ENCODE assay signal across 20 cellular contexts in the genomic region with DNA sequence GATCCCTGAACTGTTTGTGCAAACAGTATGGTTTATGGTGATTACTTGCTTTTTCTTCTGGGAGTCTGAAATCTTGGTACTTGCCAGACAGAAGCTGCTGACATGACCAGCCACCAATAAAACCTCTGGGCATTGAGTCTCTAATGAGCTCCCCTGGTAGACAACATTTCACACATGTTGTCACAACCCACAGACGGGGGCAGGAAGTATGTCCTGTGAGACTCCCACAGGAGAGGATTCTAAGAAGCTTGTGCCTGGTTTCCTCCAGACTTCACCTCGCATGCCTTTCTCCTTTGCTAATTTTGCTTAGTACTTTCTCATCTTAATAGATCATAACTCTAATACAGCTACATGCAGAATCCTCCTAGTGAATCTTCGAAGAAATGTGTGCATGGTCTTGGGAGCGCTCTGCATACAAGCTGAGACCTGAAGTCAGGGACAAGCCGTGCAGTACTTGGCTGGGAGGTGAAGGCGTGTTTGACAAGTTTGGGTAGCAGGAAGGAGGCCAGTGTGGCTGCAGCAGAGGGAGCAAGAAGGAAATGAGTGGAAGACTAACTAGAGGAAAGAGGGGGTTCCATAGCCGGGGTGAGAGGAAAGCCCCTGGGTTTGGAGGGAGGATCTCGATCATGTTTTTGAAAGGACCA. TPM values are rescaled to one million over a fixed set of nuclear protein-coding genes. Genes with fewer than 3 reads are reported as not detected.
A peak's percentile ranks its signal among the peaks of the same experiment; 100 is the strongest.
DNase-seq lines count a peak whose midpoint lies in the region; ATAC-seq, FAIRE-seq and TF ChIP-seq lines count a peak whose summit lies in the region.
"Had no signal": no experiment of that assay in that cellular context is flagged by ENCODE, and none has a peak within 500 bp of the region (broad histone marks: within the 10 kb centered on the region; RNA-seq: fewer than 3 reads in every experiment).

No MANE protein-coding gene starts in this region.

- H3K79me2 ChIP-seq in DND-41 (ENCODE audit: insufficient read depth, low read length) (no peaks in the 10 kb centered on the region), GM12878 (ENCODE audit: control insufficient read depth, insufficient read depth, low read length) (no peaks in the 10 kb centered on the region)

- no peak overlapping the region for H2AFZ ChIP-seq in DND-41 (ENCODE audit: low read depth, low read length)
- no peak overlapping the region for H2AFZ ChIP-seq in GM12878 (ENCODE audit: control insufficient read depth, low read depth, low read length)

- H3K4me1 ChIP-seq in DND-41 (ENCODE audit: insufficient read depth, low read length) (peaks cover 12% of the 10 kb centered on the region), GM12878 (ENCODE audit: control insufficient read depth, insufficient read depth, low read length) (peaks cover 6% of the 10 kb centered on the region)

- H3K4me3 ChIP-seq in DND-41 (ENCODE audit: low read depth in 1 of 2, low read length in 2 of 2) (no peak overlapping the region), GM12878 (no peak overlapping the region)
- H3K4me3 ChIP-seq: mucosa of descending colon, pancreas had no signal

- intact Hi-C loops in GM12878 (cut with micrococcal nuclease; ENCODE audit: unreplicated experiment): no loop called here
- intact Hi-C loops in left colon (cut with DNase I, micrococcal nuclease): no loop called here

- TF ChIP-seq CTCF in DND-41 (IDR thresholded peaks at IDR 0.05; ENCODE audit: borderline replicate concordance, extremely low read depth, low read length, poor library complexity, severe bottlenecking) (no peak), GM12878 (IDR thresholded peaks at IDR 0.05 in 2 of 3, conservative IDR thresholded peaks at IDR 0.05 in 1 of 3; ENCODE audit: control insufficient read depth in 2 of 3, extremely low read depth in 1 of 3, insufficient read depth in 1 of 3, low read depth in 3 of 3, low read length in 3 of 3) (no peak)

- H3K4me2 ChIP-seq in DND-41 (ENCODE audit: insufficient read depth, low read length) (no peak overlapping the region), GM12878 (ENCODE audit: control insufficient read depth, insufficient read depth) (no peak overlapping the region)

- TF ChIP-seq RAD21 in GM12878 (IDR thresholded peaks at IDR 0.05; ENCODE audit: insufficient read depth, low read depth, low read length): no peak

- 38% methylated on average over 8 of the region's 8 CpGs for WGBS in GM12878 (ENCODE audit: insufficient coverage, insufficient replicate concordance, low lambda C conversion rate, missing lambda C conversion rate)

- H4K20me1 ChIP-seq in DND-41 (ENCODE audit: insufficient read depth, low read length): no peaks in the 10 kb centered on the region
- H4K20me1 ChIP-seq in GM12878 (ENCODE audit: control insufficient read depth, insufficient read depth): no peaks in the 10 kb centered on the region

- no peak for TF ChIP-seq EP300 in GM12878 (IDR thresholded peaks at IDR 0.05; ENCODE audit: borderline replicate concordance in 1 of 2, control insufficient read depth in 1 of 2, low read depth in 2 of 2, low read length in 2 of 2)

- FAIRE-seq in GM12878 (lab: Jason Lieb, UNC): no peak
- FAIRE-seq: endothelial cell of umbilical vein, GM12891, pancreas, small intestine had no signal

- TF ChIP-seq POLR2A in GM12878 (IDR thresholded peaks at IDR 0.05; ENCODE audit: low read depth, low read length): no peak
- TF ChIP-seq POLR2A in erythroblast (IDR thresholded peaks at IDR 0.05; ENCODE audit: low read length): no peak

- POLR2A ChIA-PET in GM12878 (lab: Charles Lee): interaction anchor here (1.0 to 1.4 kb wide), 2 partner anchors 16 to 88 kb away, joined by 3 read pairs; no protein-coding TSS in a partner anchor

- H3K27me3 ChIP-seq in DND-41 (ENCODE audit: insufficient read depth, low read length, poor library complexity) (no peaks in the 10 kb centered on the region), GM12878 (replicated peaks in 1 of 2; ENCODE audit: control insufficient read depth in 2 of 2, insufficient read depth in 2 of 2, low read length in 1 of 2) (no peaks in the 10 kb centered on the region)
- H3K27me3 ChIP-seq: heart right ventricle, pancreas had no signal

- H3K36me3 ChIP-seq in DND-41 (ENCODE audit: insufficient read depth, low read length): no peaks in the 10 kb centered on the region
- no peaks in the 10 kb centered on the region for H3K36me3 ChIP-seq in GM12878 (ENCODE audit: control insufficient read depth in 2 of 2, insufficient read depth in 2 of 2, low read length in 1 of 2)
- H3K36me3 ChIP-seq: heart right ventricle, pancreas had no signal

- CTCF ChIA-PET in GM12878 (lab: Yijun Ruan, JAX): interaction anchor here (0.6 to 1.7 kb wide), 2 partner anchors 10 to 16 kb away, joined by 3 to 5 read pairs; no protein-coding TSS in a partner anchor

- H3K9ac ChIP-seq in DND-41 (ENCODE audit: low read depth, low read length): no peak overlapping the region
- no peak overlapping the region for H3K9ac ChIP-seq in GM12878 (ENCODE audit: control insufficient read depth, insufficient read depth, low read length)

- RAD21 ChIA-PET in GM12878 (lab: Charles Lee; ENCODE audit: unreplicated experiment): no interaction called here

- DNase-seq in DND-41: peak; percentile 43
- DNase-seq in Kasumi-1 (lab: John Stamatoyannopoulos, UW): peak; percentile 78 to 81
- DNase-seq in GM12878 (ENCODE audit: low read depth, low spot score): no peak
- DNase-seq in left colon: no peak
- no peak for DNase-seq in stimulated activated naive CD4-positive, alpha-beta T cell (lab: John Stamatoyannopoulos, UW)
- DNase-seq in germinal center (ENCODE audit: low spot score): no peak
- DNase-seq in erythroblast (lab: John Stamatoyannopoulos, UW): no peak
- DNase-seq: activated CD8-positive, alpha-beta memory T cell treated with anti-CD3 and anti-CD28 coated beads, Interleukin-2, amount 50 U/mL, for 48 hours; heart right ventricle; mucosa of descending colon; NCI-H1436; NCI-H226; pancreas; small intestine; stimulated activated naive CD4-positive, alpha-beta T cell treated with Interleukin-2 at 50 U/mL for 16 hours had no signal

- SMC1A ChIA-PET in GM12878 (lab: Charles Lee; ENCODE audit: uncharacterized antibody, unreplicated experiment): interaction anchor here (0.8 to 1.3 kb wide), 5 partner anchors 9 to 118 kb away, joined by 3 to 5 read pairs (median 3); no protein-coding TSS in a partner anchor

- no TSS peak for BruUV-seq in GM12878 (replicated peaks; lab: Mats Ljungman, UMichigan)

- H3K9me3 ChIP-seq in DND-41 (ENCODE audit: insufficient read depth, low read length, severe bottlenecking): no peaks in the 10 kb centered on the region
- H3K9me3 ChIP-seq in GM12878 (replicated peaks; ENCODE audit: control insufficient read depth, insufficient read depth, low read length): no peaks in the 10 kb centered on the region
- H3K9me3 ChIP-seq: heart right ventricle, mucosa of descending colon, pancreas had no signal

- ATAC-seq in DND-41 (ENCODE audit: insufficient read depth, low read depth) (peak; percentile 83), GM12878 (no peak), left colon (peak; percentile 9), HG03097 (IDR thresholded peaks at IDR 0.05; ENCODE audit: low FRiP score, unreplicated experiment) (no peak)
- ATAC-seq: activated naive CD4-positive, alpha-beta T cell treated with anti-CD3 and anti-CD28 coated beads, Interleukin-2, amount 50 U/mL, for 72 hours; mucosa of descending colon; pancreas; SK-N-SH treated with all-trans-retinoic acid at 6 μM for 48 hours had no signal

- in situ Hi-C loops in GM12878 (cut with MboI): no loop called here

- H3K27ac ChIP-seq in DND-41 (ENCODE audit: low read length) (no peak overlapping the region), GM12878 (ENCODE audit: control insufficient read depth, insufficient read depth) (no peak overlapping the region)
- H3K27ac ChIP-seq: pancreas had no signal

TF ChIP-seq in GM12878, 131 proteins besides CTCF, POLR2A, EP300 and RAD21 (continues in another document):
- TF ChIP-seq MEF2B (IDR thresholded peaks at IDR 0.05; ENCODE audit: partially characterized antibody, poor library complexity, severe bottlenecking) (peak; percentile 46), RB1 (IDR thresholded peaks at IDR 0.05; ENCODE audit: borderline replicate concordance) (no peak)

RNA-seq across cellular contexts. Expression of a gene that starts 49.0 kb away (rescaled TPM):
- total RNA-seq in GM12878 (2013; cell fraction: nucleolus; rRNA removed): 0.48 and 0.66 TPM in 2 replicates
- total RNA-seq in GM12878 (2014; rRNA removed) (0.38 and 0.45 TPM in 2 replicates), GM12878 (2014; rRNA removed; fragmentation: Illumina TruSeq; extraction: Trizol) (0.45 and 0.55 TPM in 2 replicates), GM12878 (2021) (0.51 and 1.3 TPM in 2 replicates), left colon (100 to 1,000 TPM in 1 of 2 donors, 10 to 100 TPM in 1; 80.3 to 106 TPM)
- 0.13 TPM for polyA plus RNA-seq in GM12878 (2011; ENCODE audit: low read depth)
- polyA plus RNA-seq in GM12878 (2011; rRNA removed) (1.1 and 1.7 TPM in 2 replicates), GM12878 (2014; fragmentation: Illumina TruSeq; extraction: Trizol) (0.85 and 1.0 TPM in 2 replicates), GM12878 (2014; fragmentation: Nextera tagmentation; extraction: Ambion mirVana) (under 1 TPM; 0.29 to 0.50 TPM), GM12878 (2014; rRNA removed) (0.39 and 0.82 TPM in 2 replicates), GM12878 (2016; fragmentation: Nextera tagmentation; extraction: Ambion mirVana) (under 1 TPM; 0.24 TPM)
- 0.95 and 1.2 TPM in 2 replicates for polyA plus RNA-seq in GM12878 (2011; cell fraction: cytosol; rRNA removed)
- 0.54 and 0.87 TPM in 2 replicates for polyA plus RNA-seq in GM12878 (2011; cell fraction: nucleus; rRNA removed)
- 0.24 TPM in 1 of 2 replicates, not detected in the other for polyA plus RNA-seq in GM12878 (2012)
- polyA minus RNA-seq in GM12878 (2011; rRNA and poly(A)+ RNA removed): 1.2 and 2.5 TPM in 2 replicates
- polyA minus RNA-seq in GM12878 (2011; cell fraction: cytosol; rRNA and poly(A)+ RNA removed): 0.31 and 0.53 TPM in 2 replicates
- 0.60 and 0.96 TPM in 2 replicates for polyA minus RNA-seq in GM12878 (2011; cell fraction: nucleus; rRNA and poly(A)+ RNA removed)

Comparison
In these comparisons a context has a peak if more than half of its experiments do, and no peak if none do; other contexts are left out.
1. ATAC-seq: peak in DND-41 (single experiment) and left colon (single experiment); none in GM12878 (single experiment) and HG03097 (single experiment).
2. DNase-seq: peak in DND-41 (single experiment) and Kasumi-1 (2 of 2); none in GM12878 (single experiment), left colon (0 of 2), stimulated activated naive CD4-positive, alpha-beta T cell (0 of 6), germinal center (single experiment) and erythroblast (0 of 2).
3. RNA of a gene that starts 49.0 kb away (total RNA-seq): 80.3 to 106 TPM in left colon; 0.38 to 1.3 TPM in GM12878; every median in the first group is over 10 times any median in the second.